1 cellular context compared by ENCODE assay signal in the genomic region with DNA sequence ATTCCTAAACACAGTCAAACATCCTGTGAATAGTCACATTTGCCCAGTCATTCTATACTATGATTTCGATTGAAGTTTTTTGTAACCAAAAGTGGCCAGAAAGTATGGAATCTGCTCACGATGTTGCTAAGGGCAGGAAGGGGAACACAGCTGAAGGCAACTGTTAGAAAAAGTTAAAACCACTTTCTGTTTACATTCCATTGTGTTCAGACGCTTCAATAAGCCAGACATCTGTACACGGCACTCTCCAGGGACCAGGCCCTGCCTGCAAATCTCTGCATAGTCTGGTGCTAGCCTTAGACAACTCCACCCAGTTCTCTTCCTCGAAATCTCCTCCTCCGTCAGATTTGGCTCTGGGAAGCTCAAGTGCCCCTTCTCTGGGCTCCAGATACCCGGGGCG.
TF ChIP-seq lines count a peak whose summit lies in the region.

No MANE protein-coding gene starts in this region.

TF ChIP-seq in IMR-90, 13 proteins besides CTCF, POLR2A, EP300 and RAD21 (continued from another document):
- TF ChIP-seq NFE2L2 (IDR thresholded peaks at IDR 0.05; ENCODE audit: low read depth, low read length) (peak; percentile 88), RCOR1 (IDR thresholded peaks at IDR 0.05; ENCODE audit: insufficient replicate concordance, low read length) (no peak), CHD1 (IDR thresholded peaks at IDR 0.05; ENCODE audit: low read depth, low read length) (no peak), USF2 (IDR thresholded peaks at IDR 0.05; ENCODE audit: low read depth, low read length) (no peak), RFX5 (IDR thresholded peaks at IDR 0.05; ENCODE audit: low read depth, low read length) (peak; percentile 20; the same call in 1 of the 2 replicates)
TF ChIP-seq in IMR-90: peak in this region for 3.
